Comparison of ENCODE assay signal across 1 cellular context in the genomic region with DNA sequence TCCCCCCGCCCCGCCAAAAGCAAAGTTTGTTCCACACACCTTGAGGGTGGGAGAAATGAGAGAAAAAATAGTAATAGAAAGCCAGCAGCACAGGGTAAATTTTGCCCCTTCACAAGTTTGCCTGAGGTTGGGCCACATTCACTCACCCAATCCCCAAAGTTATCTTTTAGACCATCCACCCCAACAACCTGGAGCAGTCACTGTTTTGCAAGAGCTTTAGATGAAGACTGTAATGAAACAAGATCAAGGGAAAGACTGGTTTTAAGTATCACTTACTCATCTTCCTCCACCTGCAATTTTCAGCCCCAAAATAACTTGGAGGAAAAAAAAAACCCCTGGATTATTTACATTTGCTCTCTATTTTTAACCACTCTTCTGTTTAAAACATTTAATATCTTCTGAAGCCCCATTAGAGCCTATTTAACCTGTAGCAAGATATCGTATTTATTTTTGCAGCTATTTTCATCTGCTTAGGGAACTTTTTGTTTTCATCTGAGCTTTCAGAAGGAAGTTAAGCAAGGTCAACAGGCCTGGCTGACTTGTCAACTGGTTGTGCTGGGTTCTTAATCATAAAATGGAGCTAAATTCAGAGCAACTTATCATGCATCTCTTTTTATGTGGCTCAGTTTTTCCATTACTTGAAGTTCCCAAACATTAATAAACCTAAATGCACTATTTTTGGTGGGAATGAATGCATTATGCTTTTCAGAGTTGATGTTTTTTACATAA.
TF ChIP-seq lines count a peak whose summit lies in the region.

No MANE protein-coding gene starts in this region.

TF ChIP-seq in A549, 52 proteins besides CTCF, POLR2A, EP300 and RAD21 (continued from another document):
- TF ChIP-seq, protein P1, sequence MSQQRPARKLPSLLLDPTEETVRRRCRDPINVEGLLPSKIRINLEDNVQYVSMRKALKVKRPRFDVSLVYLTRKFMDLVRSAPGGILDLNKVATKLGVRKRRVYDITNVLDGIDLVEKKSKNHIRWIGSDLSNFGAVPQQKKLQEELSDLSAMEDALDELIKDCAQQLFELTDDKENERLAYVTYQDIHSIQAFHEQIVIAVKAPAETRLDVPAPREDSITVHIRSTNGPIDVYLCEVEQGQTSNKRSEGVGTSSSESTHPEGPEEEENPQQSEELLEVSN (IDR thresholded peaks at IDR 0.05; ENCODE audit: borderline replicate concordance, low read depth), result no peak
